In the genomic region with DNA sequence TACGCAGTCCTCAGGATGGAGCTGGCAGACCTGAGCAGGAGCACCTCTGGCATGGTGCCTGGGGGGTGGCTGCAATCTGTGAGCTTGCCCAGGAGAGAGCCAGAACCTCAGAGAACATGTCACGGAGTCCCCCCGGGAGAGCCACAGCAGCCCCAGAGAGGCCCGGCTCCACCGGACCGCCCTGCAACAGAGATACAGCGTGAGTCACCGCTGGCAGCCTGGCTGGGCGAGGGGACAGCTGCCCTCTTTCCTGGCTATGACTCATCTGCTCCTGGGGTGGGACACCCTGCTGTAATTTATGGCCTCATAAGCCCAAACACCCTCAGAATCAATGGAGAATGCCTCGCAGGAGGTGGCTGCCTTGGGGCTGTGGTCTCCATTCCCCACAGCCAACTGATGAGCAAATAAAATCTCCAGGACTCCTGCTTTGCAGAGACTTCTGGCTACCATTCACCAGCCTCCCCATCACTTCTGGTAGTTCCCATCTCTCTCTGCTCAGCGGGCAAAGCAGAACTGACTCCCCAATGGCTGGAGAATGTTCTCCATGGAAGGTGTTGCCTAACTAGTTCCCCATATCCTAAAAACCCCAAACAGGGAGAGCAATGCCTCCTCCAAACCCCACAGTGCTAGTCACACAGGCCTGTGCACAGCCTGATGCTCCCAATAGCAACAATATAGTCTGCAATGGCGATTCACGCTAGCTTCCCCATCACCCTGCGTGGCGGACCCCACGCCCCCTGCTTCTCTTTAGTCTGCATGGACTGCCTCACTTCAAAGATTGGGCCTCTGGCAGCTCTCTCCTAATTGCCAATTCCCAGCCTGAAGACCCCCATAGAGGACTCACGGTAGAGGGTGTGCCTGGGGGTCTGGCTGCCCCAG, we compare ENCODE assay signal across 8 cellular contexts. TPM values are rescaled to one million over a fixed set of nuclear protein-coding genes. Genes with fewer than 3 reads are reported as not detected.
A peak's percentile ranks its signal among the peaks of the same experiment; 100 is the strongest.
DNase-seq lines count a peak whose midpoint lies in the region; ATAC-seq and TF ChIP-seq lines count a peak whose summit lies in the region.

No MANE protein-coding gene starts in this region.

- no peak for TF ChIP-seq CTCF in Calu3 (IDR thresholded peaks at IDR 0.05; ENCODE audit: unreplicated experiment)
- TF ChIP-seq CTCF in epithelial cell of esophagus (IDR thresholded peaks at IDR 0.05; ENCODE audit: insufficient read depth, low read depth, low read length, missing control alignments), result no peak
- TF ChIP-seq CTCF in neural crest cell (conservative IDR thresholded peaks at IDR 0.05), result no peak

- no peak overlapping the region for H3K4me3 ChIP-seq in epithelial cell of esophagus (ENCODE audit: low read length)

- ATAC-seq in HG03565 (IDR thresholded peaks at IDR 0.05; ENCODE audit: unreplicated experiment) (no peak), HG02588 (IDR thresholded peaks at IDR 0.05; ENCODE audit: unreplicated experiment) (no peak), GM18502 (IDR thresholded peaks at IDR 0.05; ENCODE audit: poor library complexity, unreplicated experiment) (no peak)

- no peaks in the 10 kb centered on the region for H3K27me3 Mint-ChIP-seq in Calu3 (ENCODE audit: unreplicated experiment)
- no peaks in the 10 kb centered on the region for H3K27me3 Mint-ChIP-seq in neural crest cell (ENCODE audit: low read depth)

- peak overlapping the region; percentile 33 for H3K27ac Mint-ChIP-seq in Calu3 (ENCODE audit: unreplicated experiment)
- peak overlapping the region; percentile 94 for H3K27ac Mint-ChIP-seq in neural crest cell (ENCODE audit: unreplicated experiment)

- DNase-seq in Calu3, result peak; percentile 88
- peak; percentile 96 for DNase-seq in NCI-H69 (lab: John Stamatoyannopoulos, UW)
- DNase-seq in epithelial cell of esophagus (ENCODE audit: low read depth), result peak; percentile 69
- no peak for DNase-seq in neural crest cell (ENCODE audit: low read depth, low spot score)
- no peak for DNase-seq in HuH-7 (ENCODE audit: low spot score)

- CTCF ChIA-PET in Calu3 (lab: Charles Lee), result interaction anchor here (0.7 to 1.4 kb wide), 3 partner anchors 10 to 105 kb away, joined by 3 to 5 read pairs (median 4); no protein-coding TSS in a partner anchor

- H3K4me3 Mint-ChIP-seq in Calu3 (ENCODE audit: low read depth, unreplicated experiment) (no peak overlapping the region), neural crest cell (peak overlapping the region; percentile 41)

- no TSS peak for BruUV-seq in Calu3 (replicated peaks; lab: Mats Ljungman, UMichigan)

- intact Hi-C loops in Calu3 (cut with micrococcal nuclease; ENCODE audit: unreplicated experiment), result no loop called here

- H3K36me3 Mint-ChIP-seq in Calu3 (ENCODE audit: insufficient read depth, unreplicated experiment) (peaks cover 12% of the 10 kb centered on the region), neural crest cell (ENCODE audit: low read depth) (no peaks in the 10 kb centered on the region)

- H3K9me3 Mint-ChIP-seq in Calu3 (ENCODE audit: low read depth, unreplicated experiment) (no peaks in the 10 kb centered on the region), neural crest cell (no peaks in the 10 kb centered on the region)

- H3K4me1 Mint-ChIP-seq in Calu3 (ENCODE audit: low read depth, unreplicated experiment) (peaks cover 75% of the 10 kb centered on the region), neural crest cell (peaks cover 62% of the 10 kb centered on the region)

RNA-seq across cellular contexts. Expression of gene ACSBG1, which starts 21.6 kb away (rescaled TPM):
- 0.45 and 0.49 TPM in 2 replicates for total RNA-seq in Calu3 (2022)
- total RNA-seq in neural crest cell, result 4.9 and 5.5 TPM in 2 replicates

RNA-seq across cellular contexts. Expression of gene DNAJA4, which starts 51.6 kb away (rescaled TPM):
- total RNA-seq in Calu3 (2022) (52.1 and 53.6 TPM in 2 replicates), neural crest cell (not detected in 2 replicates)

Comparison
In these comparisons a context has a peak if more than half of its experiments do, and no peak if none do; other contexts are left out.
1. DNase-seq: peak in Calu3 (single experiment), NCI-H69 (single experiment) and epithelial cell of esophagus (single experiment); none in neural crest cell (single experiment) and HuH-7 (single experiment).
2. RNA of gene DNAJA4, which starts 51.6 kb away (total RNA-seq): 52.1 to 53.6 TPM in Calu3; not detected in neural crest cell; every median in the first group is over 10 times any median in the second.